Comparison of ENCODE assay signal across 27 cellular contexts in the genomic region with DNA sequence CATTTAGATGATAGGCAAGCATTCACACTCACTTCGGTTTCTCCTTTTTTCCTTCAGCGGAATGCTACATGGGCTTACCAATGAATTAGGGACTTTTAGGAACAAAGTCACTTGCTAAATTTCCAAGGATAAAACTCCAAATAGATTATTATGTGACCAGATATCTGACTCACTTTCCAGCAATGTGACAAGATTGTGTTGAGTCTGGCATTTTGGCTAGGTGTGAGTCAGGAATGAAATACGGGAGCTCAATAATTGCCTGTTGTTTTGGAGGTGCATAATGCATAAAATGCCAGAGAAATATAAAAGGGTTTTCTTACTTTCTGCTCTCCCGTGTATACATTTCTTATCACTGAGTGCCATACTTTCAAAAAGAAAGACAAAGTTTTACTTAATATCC.
"Had no signal": no experiment of that assay in that cellular context is flagged by ENCODE, and none has a peak within 500 bp of the region (broad histone marks: within the 10 kb centered on the region; RNA-seq: fewer than 3 reads in every experiment).

No MANE protein-coding gene starts in this region.

- H3K4me1 Mint-ChIP-seq: activated CD4-positive, alpha-beta memory T cell treated with anti-CD3 and anti-CD28 coated beads, Interleukin-2, amount 10 ng/mL, durations not matched to agents 7 days and 5 days; activated CD4-positive, alpha-beta T cell treated with anti-CD3 and anti-CD28 coated beads for 36 hours; activated naive CD4-positive, alpha-beta T cell treated with anti-CD3 and anti-CD28 coated beads, Interleukin-2, amount 10 ng/mL, durations not matched to agents 7 days and 5 days; activated naive CD8-positive, alpha-beta T cell treated with anti-CD3 and anti-CD28 coated beads for 36 hours; T-cell had no signal

- H3K27me3 Mint-ChIP-seq: activated CD4-positive, alpha-beta memory T cell treated with anti-CD3 and anti-CD28 coated beads, Interleukin-2, amount 10 ng/mL, durations not matched to agents 7 days and 5 days; activated naive CD4-positive, alpha-beta T cell treated with anti-CD3 and anti-CD28 coated beads, Interleukin-2, amount 10 ng/mL, durations not matched to agents 7 days and 5 days had no signal

- H3K4me3 ChIP-seq: adrenal gland, body of pancreas, SK-N-MC had no signal

- H3K36me3 Mint-ChIP-seq: activated naive CD4-positive, alpha-beta T cell treated with anti-CD3 and anti-CD28 coated beads, Interleukin-2, amount 10 ng/mL, durations not matched to agents 7 days and 5 days; activated naive CD8-positive, alpha-beta T cell treated with anti-CD3 and anti-CD28 coated beads for 36 hours; T-cell had no signal

- H3K4me1 ChIP-seq: adrenal gland, body of pancreas had no signal

- H3K9me3 ChIP-seq: adrenal gland, body of pancreas had no signal

- H3K27me3 ChIP-seq: adrenal gland, body of pancreas had no signal

- H3K27ac Mint-ChIP-seq: activated CD4-positive, alpha-beta memory T cell treated with anti-CD3 and anti-CD28 coated beads, Interleukin-2, amount 10 ng/mL, durations not matched to agents 7 days and 5 days; activated CD4-positive, alpha-beta T cell treated with anti-CD3 and anti-CD28 coated beads for 36 hours; activated naive CD4-positive, alpha-beta T cell treated with anti-CD3 and anti-CD28 coated beads, Interleukin-2, amount 10 ng/mL, durations not matched to agents 7 days and 5 days; activated naive CD8-positive, alpha-beta T cell treated with anti-CD3 and anti-CD28 coated beads for 36 hours; activated T-cell treated with anti-CD3 and anti-CD28 coated beads, Interleukin-2, amount 50 U/mL, for 72 hours; activated T-helper 2 cell treated with anti-CD3 and anti-CD28 coated beads, Interferon-gamma antibody, Interleukin-2, Interleukin-4, amounts not matched to agents 10 μg/mL and 5 μg/mL and 100 μg/mL, durations not matched to agents 14 hours and 24 hours and 36 hours; T-cell had no signal

- H3K36me3 ChIP-seq: adrenal gland, WERI-Rb-1 had no signal

- H3K9me3 Mint-ChIP-seq: activated naive CD4-positive, alpha-beta T cell treated with anti-CD3 and anti-CD28 coated beads, Interleukin-2, amount 10 ng/mL, durations not matched to agents 7 days and 5 days; activated naive CD8-positive, alpha-beta T cell treated with anti-CD3 and anti-CD28 coated beads for 36 hours; activated T-cell treated with anti-CD3 and anti-CD28 coated beads, Interleukin-2, amount 50 U/mL, for 72 hours; activated T-helper 2 cell treated with anti-CD3 and anti-CD28 coated beads, Interferon-gamma antibody, Interleukin-2, Interleukin-4, amounts not matched to agents 10 μg/mL and 5 μg/mL and 100 μg/mL, durations not matched to agents 14 hours and 24 hours and 36 hours; T-cell had no signal

- DNase-seq: activated CD4-positive, alpha-beta memory T cell treated with anti-CD3 and anti-CD28 coated beads, Interleukin-2, amount 10 ng/mL, durations not matched to agents 7 days and 5 days; activated CD4-positive, alpha-beta T cell treated with anti-CD3 and anti-CD28 coated beads for 36 hours; activated CD4-positive, alpha-beta T cell treated with anti-CD3 and anti-CD28 coated beads, Interleukin-2, amount 50 U/mL, for 1 hour; activated gamma-delta T cell treated with Interleukin-2 at 50 U/mL for 16 hours; activated naive CD4-positive, alpha-beta T cell treated with anti-CD3 and anti-CD28 coated beads, Interleukin-2, amount 10 ng/mL, durations not matched to agents 7 days and 5 days; activated naive CD8-positive, alpha-beta T cell treated with anti-CD3 and anti-CD28 coated beads for 36 hours; activated T-cell treated with anti-CD3 and anti-CD28 coated beads for 4 hours; activated T-cell treated with anti-CD3 and anti-CD28 coated beads, Interleukin-2, amount 50 U/mL, for 72 hours; adrenal gland; anterior cingulate cortex; body of pancreas; MM.1S; NCI-H1048; NCI-H1417; NCI-H1930; NCI-H2107; NCI-H345; NCI-H510A; NCI-H526 treated with DMSO at 0.1 percent for 48 hours; NCI-H82; RPMI8226; T-cell; WERI-Rb-1 had no signal

- H3K27ac ChIP-seq: adrenal gland, body of pancreas, SK-N-MC, WERI-Rb-1 had no signal

- ATAC-seq: activated CD4-positive, alpha-beta T cell treated with anti-CD3 and anti-CD28 coated beads for 36 hours; activated T-cell treated with anti-CD3 and anti-CD28 coated beads, Interleukin-2, amount 50 U/mL, for 72 hours; body of pancreas; Panc1; Right ventricle myocardium inferior; T-cell had no signal

- H3K4me3 Mint-ChIP-seq: activated CD4-positive, alpha-beta memory T cell treated with anti-CD3 and anti-CD28 coated beads, Interleukin-2, amount 10 ng/mL, durations not matched to agents 7 days and 5 days; activated CD4-positive, alpha-beta T cell treated with anti-CD3 and anti-CD28 coated beads for 36 hours; activated naive CD4-positive, alpha-beta T cell treated with anti-CD3 and anti-CD28 coated beads, Interleukin-2, amount 10 ng/mL, durations not matched to agents 7 days and 5 days; activated naive CD8-positive, alpha-beta T cell treated with anti-CD3 and anti-CD28 coated beads for 36 hours; activated T-cell treated with anti-CD3 and anti-CD28 coated beads, Interleukin-2, amount 50 U/mL, for 72 hours; T-cell had no signal
